In genomic region chr6:106976270-106976669, GRCh38 we compare ENCODE assay signal across 2 cellular contexts.
TF ChIP-seq lines count a peak whose summit lies in the region.

No MANE protein-coding gene starts in this region.

TF ChIP-seq in HepG2, 621 proteins besides CTCF, POLR2A, EP300 and RAD21:
- no peak for TF ChIP-seq ZNF782 (CRISPR knock-in tag; IDR thresholded peaks at IDR 0.05; ENCODE audit: borderline replicate concordance)
- no peak for TF ChIP-seq CREM (IDR thresholded peaks at IDR 0.05)
- TF ChIP-seq CREM (CRISPR knock-in tag; IDR thresholded peaks at IDR 0.05) = no peak
- no peak for TF ChIP-seq MYC (CRISPR knock-in tag; IDR thresholded peaks at IDR 0.05; ENCODE audit: borderline replicate concordance)
- no peak for TF ChIP-seq HNF4G (IDR thresholded peaks at IDR 0.05; ENCODE audit: borderline replicate concordance, low read depth, low read length)
- TF ChIP-seq HNF4G (CRISPR knock-in tag; IDR thresholded peaks at IDR 0.05; ENCODE audit: borderline replicate concordance, low read depth) = no peak
- peak; percentile 81; the same call in 1 of the 2 replicates for TF ChIP-seq ZNF3 (CRISPR knock-in tag; IDR thresholded peaks at IDR 0.05)
TF ChIP-seq in HepG2: peak in this region for 1.

TF ChIP-seq in HEK293T, 16 proteins besides CTCF, POLR2A, EP300 and RAD21:
- TF ChIP-seq L3MBTL2 (conservative IDR thresholded peaks at IDR 0.05) = no peak
- no peak for TF ChIP-seq PKNOX1 (IDR thresholded peaks at IDR 0.05)
- TF ChIP-seq LEF1 (IDR thresholded peaks at IDR 0.05; ENCODE audit: borderline replicate concordance) = no peak
- no peak for TF ChIP-seq FOXK2 (IDR thresholded peaks at IDR 0.05)
- no peak for TF ChIP-seq SP1 (IDR thresholded peaks at IDR 0.05)
- TF ChIP-seq ARNT (IDR thresholded peaks at IDR 0.05) = no peak
- no peak for TF ChIP-seq NFRKB (IDR thresholded peaks at IDR 0.05)
- no peak for TF ChIP-seq TARDBP (IDR thresholded peaks at IDR 0.05)
- no peak for TF ChIP-seq SUZ12 (IDR thresholded peaks at IDR 0.05)
- TF ChIP-seq ELF4 (IDR thresholded peaks at IDR 0.05) = no peak
- TF ChIP-seq BHLHE40 (IDR thresholded peaks at IDR 0.05; ENCODE audit: borderline replicate concordance) = no peak
- TF ChIP-seq HDGF (IDR thresholded peaks at IDR 0.05; ENCODE audit: borderline replicate concordance) = no peak
- TF ChIP-seq ZNF384 (IDR thresholded peaks at IDR 0.05) = no peak
- no peak for TF ChIP-seq CTBP1 (IDR thresholded peaks at IDR 0.05; ENCODE audit: borderline replicate concordance)
- TF ChIP-seq FOXA1 (IDR thresholded peaks at IDR 0.05) = no peak
- no peak for TF ChIP-seq FOXM1 (IDR thresholded peaks at IDR 0.05; ENCODE audit: borderline replicate concordance)
